13 cellular contexts compared by ENCODE assay signal in the genomic region with DNA sequence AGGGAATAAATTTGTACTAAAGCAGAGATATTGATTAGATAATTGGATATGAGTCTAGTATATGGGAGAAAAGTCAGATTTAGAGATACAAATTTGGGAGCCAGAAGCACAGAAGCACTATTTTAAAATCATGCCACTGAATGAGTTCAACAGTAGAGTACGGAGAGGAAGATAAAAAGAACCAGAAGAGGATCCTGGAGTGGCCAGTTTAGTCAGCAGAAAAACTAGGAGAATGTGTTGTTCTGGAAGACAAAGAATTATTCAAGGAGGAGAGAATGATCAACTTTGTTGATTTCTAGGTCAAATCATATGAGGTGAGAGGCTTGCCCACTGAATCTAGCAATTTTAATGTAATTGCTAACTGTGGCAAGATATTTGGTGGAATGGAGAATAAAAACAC.
"Had no signal": no experiment of that assay in that cellular context is flagged by ENCODE, and none has a peak within 500 bp of the region (broad histone marks: within the 10 kb centered on the region; RNA-seq: fewer than 3 reads in every experiment).

No MANE protein-coding gene starts in this region.

- DNase-seq: activated CD4-positive, alpha-beta T cell treated with anti-CD3 and anti-CD28 coated beads, Interleukin-2, amount 10 ng/mL, durations not matched to agents 24 days and 14 days; activated CD4-positive, CD25-positive, alpha-beta regulatory T cell; activated CD8-positive, alpha-beta memory T cell treated with anti-CD3 and anti-CD28 coated beads, Interleukin-2, amount 50 U/mL, for 48 hours; activated naive CD4-positive, alpha-beta T cell; hippocampal formation; left lung; mammary epithelial cell; stimulated activated CD4-positive, alpha-beta T cell treated with anti-CD3 and anti-CD28 coated beads, Interleukin-12 subunit alpha, Interleukin-12 subunit beta, amount 100 ng/mL, for 4 hours; stimulated activated CD4-positive, alpha-beta T cell treated with anti-CD3 and anti-CD28 coated beads, Interleukin-2, amount 100 ng/mL, for 24 hours; thyroid gland; uterus had no signal

- H3K27me3 Mint-ChIP-seq: activated CD4-positive, alpha-beta T cell treated with anti-CD3 and anti-CD28 coated beads, Interleukin-2, amount 10 ng/mL, durations not matched to agents 24 days and 14 days; stimulated activated memory B cell treated with anti-CD40 and anti-IgM and Interleukin-4, amounts not matched to agents 10 μg/mL and 1 μg/mL and 100 μg/mL, for 72 hours had no signal

- H3K4me3 ChIP-seq: left lung, thyroid gland, uterus had no signal

- H3K9me3 Mint-ChIP-seq: activated CD4-positive, alpha-beta T cell treated with anti-CD3 and anti-CD28 coated beads, Interleukin-2, amount 10 ng/mL, durations not matched to agents 24 days and 14 days; nephron; stimulated activated memory B cell treated with anti-CD40 and anti-IgM and Interleukin-4, amounts not matched to agents 10 μg/mL and 1 μg/mL and 100 μg/mL, for 72 hours had no signal

- H3K27ac ChIP-seq: left lung, thyroid gland, uterus had no signal

- H3K27ac Mint-ChIP-seq: activated CD4-positive, alpha-beta T cell treated with anti-CD3 and anti-CD28 coated beads, Interleukin-2, amount 10 ng/mL, durations not matched to agents 24 days and 14 days; nephron; stimulated activated memory B cell treated with anti-CD40 and anti-IgM and Interleukin-4, amounts not matched to agents 10 μg/mL and 1 μg/mL and 100 μg/mL, for 72 hours had no signal

- H3K9me3 ChIP-seq: left lung, thyroid gland, uterus had no signal

- H3K36me3 Mint-ChIP-seq: stimulated activated memory B cell treated with anti-CD40 and anti-IgM and Interleukin-4, amounts not matched to agents 10 μg/mL and 1 μg/mL and 100 μg/mL, for 72 hours had no signal

- ATAC-seq: left lung; stimulated activated memory B cell treated with anti-CD40 and anti-IgM and Interleukin-4, amounts not matched to agents 10 μg/mL and 1 μg/mL and 100 μg/mL, for 72 hours had no signal

- H3K4me3 Mint-ChIP-seq: activated CD4-positive, alpha-beta T cell treated with anti-CD3 and anti-CD28 coated beads, Interleukin-2, amount 10 ng/mL, durations not matched to agents 24 days and 14 days; nephron; stimulated activated memory B cell treated with anti-CD40 and anti-IgM and Interleukin-4, amounts not matched to agents 10 μg/mL and 1 μg/mL and 100 μg/mL, for 72 hours had no signal

- H3K36me3 ChIP-seq: left lung, thyroid gland, uterus had no signal
